Comparison of ENCODE assay signal across 1 cellular context in genomic region chr1:86704456-86704971, GRCh38.
TF ChIP-seq lines count a peak whose summit lies in the region.

Gene SH3GLB1 (plus strand): TSS chr1:86704576. CDS start chr1:86704900, 324 bp downstream.

TF ChIP-seq in K562, 482 proteins besides CTCF, POLR2A, EP300 and RAD21 (continued from another document and continues in another):
- TF ChIP-seq THRA (IDR thresholded peaks at IDR 0.05) (no peak), SMARCB1 (IDR thresholded peaks at IDR 0.05; ENCODE audit: insufficient read length, low read depth) (no peak), RB1 (IDR thresholded peaks at IDR 0.05; ENCODE audit: low read depth) (peak; percentile 94), BMI1 (IDR thresholded peaks at IDR 0.05; ENCODE audit: low read length) (no peak), ZNF57 (CRISPR knock-in tag; IDR thresholded peaks at IDR 0.05) (no peak), HSF4 (CRISPR knock-in tag; IDR thresholded peaks at IDR 0.05; ENCODE audit: borderline replicate concordance) (no peak), MEF2A (IDR thresholded peaks at IDR 0.05; ENCODE audit: control insufficient read depth, low read depth, low read length) (no peak), ETV6 (IDR thresholded peaks at IDR 0.05; ENCODE audit: borderline replicate concordance in 1 of 2, low read depth in 2 of 2, low read length in 1 of 2) (no peak; a peak in 1 of 4 replicates), ETV6 (CRISPR knock-in tag; IDR thresholded peaks at IDR 0.05; ENCODE audit: borderline replicate concordance) (no peak), TOE1 (IDR thresholded peaks at IDR 0.05; ENCODE audit: borderline replicate concordance) (0 out of 2 replicates have a peak, but pooled peaks have one; percentile 43), TOE1 (CRISPR knock-in tag; IDR thresholded peaks at IDR 0.05; ENCODE audit: borderline replicate concordance, low read depth) (no peak), POLR2H (tag; IDR thresholded peaks at IDR 0.05; ENCODE audit: low read depth) (peak; percentile 69; the same call in 1 of the 2 replicates), PRMT5 (CRISPR knock-in tag; IDR thresholded peaks at IDR 0.05) (no peak), ETV1 (tag; conservative IDR thresholded peaks at IDR 0.05; ENCODE audit: low read depth) (peak; percentile 28; the same call in 1 of the 2 replicates), SREBF2 (CRISPR knock-in tag; IDR thresholded peaks at IDR 0.05) (no peak), ESRRA (IDR thresholded peaks at IDR 0.05; ENCODE audit: borderline replicate concordance, low read depth) (peak; percentile 47), CHD4 (IDR thresholded peaks at IDR 0.05; ENCODE audit: insufficient read depth, insufficient replicate concordance, low read depth, low read length, poor library complexity, severe bottlenecking) (no peak), ELK1 (CRISPR knock-in tag; IDR thresholded peaks at IDR 0.05) (no peak), L3MBTL2 (IDR thresholded peaks at IDR 0.05) (peak; percentile 76), SREBF1 (IDR thresholded peaks at IDR 0.05; ENCODE audit: borderline replicate concordance, low read depth, low read length) (no peak), FOXM1 (IDR thresholded peaks at IDR 0.05; ENCODE audit: low read depth) (no peak), FOXM1 (CRISPR knock-in tag; IDR thresholded peaks at IDR 0.05; ENCODE audit: low read depth) (no peak), BRF2 (IDR thresholded peaks at IDR 0.05; ENCODE audit: borderline replicate concordance, insufficient read depth, insufficient read length) (no peak), PRDM10 (IDR thresholded peaks at IDR 0.05; ENCODE audit: partially characterized antibody) (peak; percentile 40), MECOM (CRISPR knock-in tag; IDR thresholded peaks at IDR 0.05) (no peak), ZNF408 (CRISPR knock-in tag; IDR thresholded peaks at IDR 0.05; ENCODE audit: low read depth) (no peak), TBP (optimal IDR thresholded peaks at IDR 0.05; ENCODE audit: low read depth, low read length) (peak; percentile 77), HLTF (IDR thresholded peaks at IDR 0.05) (peak; percentile 18; the same call in 1 of the 2 replicates), GABPB1 (CRISPR knock-in tag; IDR thresholded peaks at IDR 0.05) (no peak; the same call in 1 of the 2 replicates), MAFF (IDR thresholded peaks at IDR 0.05; ENCODE audit: low read length) (no peak), CBFB (CRISPR knock-in tag; IDR thresholded peaks at IDR 0.05) (peak; percentile 74; the same call in 1 of the 2 replicates), HDAC2 (IDR thresholded peaks at IDR 0.05) (no peak), RBM25 (IDR thresholded peaks at IDR 0.05; ENCODE audit: low read depth, low read length, severe bottlenecking) (no peak), HNRNPK (IDR thresholded peaks at IDR 0.05; ENCODE audit: low read depth, low read length, poor library complexity, severe bottlenecking) (peak; percentile 53), ZNF274 (IDR thresholded peaks at IDR 0.05; ENCODE audit: borderline replicate concordance, low read depth, low read length) (no peak), WHSC1 (IDR thresholded peaks at IDR 0.05; ENCODE audit: low read length) (no peak), ZBTB9 (CRISPR knock-in tag; IDR thresholded peaks at IDR 0.05) (no peak), TFAP4 (CRISPR knock-in tag; IDR thresholded peaks at IDR 0.05; ENCODE audit: borderline replicate concordance) (peak; percentile 76; the same call in 1 of the 2 replicates), TFAM (CRISPR knock-in tag; conservative IDR thresholded peaks at IDR 0.05) (no peak), CBFA2T2 (conservative IDR thresholded peaks at IDR 0.05) (no peak), CTCFL (IDR thresholded peaks at IDR 0.05; ENCODE audit: borderline replicate concordance, insufficient read depth, low read depth, low read length, poor library complexity, severe bottlenecking) (peak; percentile 98), ZNF740 (CRISPR knock-in tag; IDR thresholded peaks at IDR 0.05) (no peak), ZNF740 (tag; IDR thresholded peaks at IDR 0.05) (no peak), JUN (IDR thresholded peaks at IDR 0.05; ENCODE audit: borderline replicate concordance, low read depth, low read length) (peak; percentile 30; the same call in 1 of the 2 replicates), JUN (CRISPR knock-in tag; IDR thresholded peaks at IDR 0.05; ENCODE audit: borderline replicate concordance) (no peak), ZBTB34 (CRISPR knock-in tag; IDR thresholded peaks at IDR 0.05) (no peak), ZNF184 (CRISPR knock-in tag; IDR thresholded peaks at IDR 0.05) (no peak), SIN3B (IDR thresholded peaks at IDR 0.05; ENCODE audit: low read depth) (no peak; the same call in 1 of the 2 replicates), E2F1 (CRISPR knock-in tag; IDR thresholded peaks at IDR 0.05) (no peak), KHSRP (IDR thresholded peaks at IDR 0.05) (no peak), TEAD1 (CRISPR knock-in tag; IDR thresholded peaks at IDR 0.05) (0 out of 4 replicates have a peak, but pooled peaks of 1 of the 2 experiments have one; percentile 27)
